Comparison of ENCODE assay signal across 1 cellular context in genomic region chr10:50613726-50614443, GRCh38.
TF ChIP-seq lines count a peak whose summit lies in the region.

No MANE protein-coding gene starts in this region.

TF ChIP-seq in HCT116, 20 proteins besides CTCF, POLR2A, EP300 and RAD21:
- TF ChIP-seq ELF1 (IDR thresholded peaks at IDR 0.05; ENCODE audit: borderline replicate concordance, low read depth) (no peak), SIN3A (IDR thresholded peaks at IDR 0.05; ENCODE audit: low read depth) (no peak), ZBTB33 (IDR thresholded peaks at IDR 0.05; ENCODE audit: extremely low read depth, insufficient replicate concordance, low read length) (no peak), YY1 (IDR thresholded peaks at IDR 0.05; ENCODE audit: extremely low read depth, insufficient replicate concordance, low read depth, low read length) (no peak), ZNF274 (IDR thresholded peaks at IDR 0.05; ENCODE audit: low read depth, low read length) (no peak), TCF7L2 (IDR thresholded peaks at IDR 0.05; ENCODE audit: borderline replicate concordance, extremely low read depth, insufficient read depth, insufficient read length) (no peak)
TF ChIP-seq in HCT116: peak in this region for 0.
